In genomic region chr22:49018601-49019000, GRCh38 we compare ENCODE assay signal across 21 cellular contexts.
A peak's percentile ranks its signal among the peaks of the same experiment; 100 is the strongest.
DNase-seq lines count a peak whose midpoint lies in the region; ATAC-seq and TF ChIP-seq lines count a peak whose summit lies in the region.
"Had no signal": no experiment of that assay in that cellular context is flagged by ENCODE, and none has a peak within 500 bp of the region (broad histone marks: within the 10 kb centered on the region; RNA-seq: fewer than 3 reads in every experiment).

No MANE protein-coding gene starts in this region.

- H3K36me3 ChIP-seq in adrenal gland (replicated peaks in 1 of 2) = no peaks in the 10 kb centered on the region
- H3K36me3 ChIP-seq in lower lobe of right lung = no peaks in the 10 kb centered on the region
- H3K36me3 ChIP-seq in tibial artery = no peaks in the 10 kb centered on the region

- no peaks in the 10 kb centered on the region for H3K9me3 ChIP-seq in adrenal gland (replicated peaks in 1 of 3)
- no peaks in the 10 kb centered on the region for H3K9me3 ChIP-seq in lower lobe of right lung
- no peaks in the 10 kb centered on the region for H3K9me3 ChIP-seq in tibial artery
- H3K9me3 ChIP-seq: A549 had no signal

- WGBS in adrenal gland, 4 donors = 90 to 92% (median 91%) methylated on average over 4 to 12 of the region's 12 CpGs

- H3K4me3 ChIP-seq in adrenal gland = no peak overlapping the region
- no peak overlapping the region for H3K4me3 ChIP-seq in lower lobe of right lung
- H3K4me3 ChIP-seq in tibial artery = no peak overlapping the region
- H3K4me3 ChIP-seq: A549, PC-9 had no signal

- no peak for TF ChIP-seq POLR2A in adrenal gland (IDR thresholded peaks at IDR 0.05)

- intact Hi-C loops in adrenal gland (cut with DNase I) (no loop called here), lower lobe of right lung (cut with DNase I) (no loop called here), tibial artery (cut with DNase I; ENCODE audit: low total_unique reads) (no loop called here)

- H3K27ac ChIP-seq in adrenal gland (no peak overlapping the region), lower lobe of right lung (peak overlapping the region; percentile 74), tibial artery (no peak overlapping the region)
- H3K27ac ChIP-seq: A549, PC-9 had no signal

- no peak for ATAC-seq in lower lobe of right lung
- ATAC-seq in HG02759 (IDR thresholded peaks at IDR 0.05; ENCODE audit: unreplicated experiment) = no peak
- ATAC-seq: A549; activated CD4-positive, alpha-beta T cell treated with anti-CD3 and anti-CD28 coated beads for 36 hours; activated naive CD4-positive, alpha-beta T cell treated with anti-CD3 and anti-CD28 coated beads, Interleukin-2, amount 50 U/mL, for 72 hours; activated T-cell treated with anti-CD3 and anti-CD28 coated beads, Interleukin-2, amount 50 U/mL, for 72 hours had no signal

- H3K27me3 ChIP-seq in adrenal gland = no peaks in the 10 kb centered on the region
- H3K27me3 ChIP-seq in lower lobe of right lung (ENCODE audit: low read depth) = peaks cover 13% of the 10 kb centered on the region
- no peaks in the 10 kb centered on the region for H3K27me3 ChIP-seq in tibial artery

- DNase-seq in activated naive CD4-positive, alpha-beta T cell treated with anti-CD3 and anti-CD28 coated beads, Interleukin-2, amount 50 U/mL, for 16 hours = peak; percentile 4
- DNase-seq in activated naive CD4-positive, alpha-beta T cell treated with Interleukin-2 at 50 U/mL for 16 hours = no peak
- peak in 4 of 7 donors; percentile 3 to 28 (median 6) for DNase-seq in adrenal gland
- no peak for DNase-seq in lower lobe of right lung
- peak; percentile 12 to 24 for DNase-seq in tibial artery
- DNase-seq in NCI-H345 (lab: John Stamatoyannopoulos, UW) = no peak
- no peak for DNase-seq in NCI-H1048 (lab: John Stamatoyannopoulos, UW)
- DNase-seq: activated CD4-positive, alpha-beta T cell treated with anti-CD3 and anti-CD28 coated beads for 36 hours; activated T-cell treated with anti-CD3 and anti-CD28 coated beads, Interleukin-2, amount 50 U/mL, for 72 hours; AML-193; central memory CD4-positive, alpha-beta T cell; EL; GOT3; IMR-90; NCI-H1694; PC-9; SHP77 treated with DMSO at 0.1 percent for 48 hours; stimulated activated naive CD4-positive, alpha-beta T cell had no signal

- TF ChIP-seq CTCF in adrenal gland (IDR thresholded peaks at IDR 0.05) = no peak
- TF ChIP-seq CTCF in lower lobe of right lung (IDR thresholded peaks at IDR 0.05) = no peak
- no peak for TF ChIP-seq CTCF in tibial artery (IDR thresholded peaks at IDR 0.05)

- no peaks in the 10 kb centered on the region for H3K4me1 ChIP-seq in adrenal gland (replicated peaks in 1 of 2)
- H3K4me1 ChIP-seq in lower lobe of right lung = peaks cover 19% of the 10 kb centered on the region
- H3K4me1 ChIP-seq in tibial artery = peaks cover 0 to 26% (median 22%) of the 10 kb centered on the region in 4 donors
- H3K4me1 ChIP-seq: A549 had no signal

Comparison
In these comparisons a context has a peak if more than half of its experiments do, and no peak if none do; other contexts are left out.
1. DNase-seq: peak in activated naive CD4-positive, alpha-beta T cell treated with anti-CD3 and anti-CD28 coated beads, Interleukin-2, amount 50 U/mL, for 16 hours (single experiment), adrenal gland (4 of 7) and tibial artery (2 of 2); none in activated naive CD4-positive, alpha-beta T cell treated with Interleukin-2 at 50 U/mL for 16 hours (single experiment), lower lobe of right lung (single experiment), NCI-H345 (single experiment) and NCI-H1048 (single experiment).